8 cellular contexts compared by ENCODE assay signal in genomic region chr11:30488304-30488998, GRCh38.
A peak's percentile ranks its signal among the peaks of the same experiment; 100 is the strongest.
DNase-seq lines count a peak whose midpoint lies in the region; ATAC-seq and TF ChIP-seq lines count a peak whose summit lies in the region.

No MANE protein-coding gene starts in this region.

- peak overlapping the region; percentile 63 for H3K9ac ChIP-seq in endocrine pancreas (ENCODE audit: control insufficient read depth, insufficient read depth, low read length)

- H3K4me3 ChIP-seq in endocrine pancreas (ENCODE audit: control insufficient read depth, insufficient read depth, low read length) (peak overlapping the region; percentile 70), osteoblast (ENCODE audit: insufficient read depth, low read length) (peak overlapping the region; percentile 19), Peyer's patch (peak overlapping the region in 1 of 4 donors; percentile 19)

- ATAC-seq in HG03175 (IDR thresholded peaks at IDR 0.05; ENCODE audit: unreplicated experiment) = no peak

- in situ Hi-C loops in KBM-7 (cut with MboI; ENCODE audit: low pct_unique_long_range_greater_than_20kb, low sequenced_read_pairs) = no loop called here

- H3K4me2 ChIP-seq in osteoblast (ENCODE audit: insufficient read depth, low read length) = no peak overlapping the region

- H3K9me3 ChIP-seq in endocrine pancreas (ENCODE audit: control insufficient read depth, low read length) (no peaks in the 10 kb centered on the region), osteoblast (ENCODE audit: low read depth, low read length) (no peaks in the 10 kb centered on the region), Peyer's patch (no peaks in the 10 kb centered on the region)

- H3K79me2 ChIP-seq in osteoblast (ENCODE audit: insufficient read depth, low read length) = no peaks in the 10 kb centered on the region

- H2AFZ ChIP-seq in osteoblast (ENCODE audit: low read length) = peak overlapping the region; percentile 65

- H3K36me3 ChIP-seq in endocrine pancreas (ENCODE audit: control insufficient read depth, insufficient read depth, low read length) = no peaks in the 10 kb centered on the region
- no peaks in the 10 kb centered on the region for H3K36me3 ChIP-seq in osteoblast (ENCODE audit: insufficient read depth, low read length)
- H3K36me3 ChIP-seq in Peyer's patch = no peaks in the 10 kb centered on the region

- TF ChIP-seq POLR2A in Peyer's patch (IDR thresholded peaks at IDR 0.05) = no peak

- peaks cover 6% of the 10 kb centered on the region for H3K4me1 ChIP-seq in endocrine pancreas (ENCODE audit: control insufficient read depth, insufficient read depth, low read length)
- no peaks in the 10 kb centered on the region for H3K4me1 ChIP-seq in osteoblast (ENCODE audit: insufficient read depth, low read length)
- H3K4me1 ChIP-seq in Peyer's patch = peaks cover 0 to 8% (median 0%) of the 10 kb centered on the region in 4 donors

- H4K20me1 ChIP-seq in osteoblast (ENCODE audit: insufficient read depth, low read length) = no peaks in the 10 kb centered on the region

- TF ChIP-seq CTCF in osteoblast (IDR thresholded peaks at IDR 0.05; ENCODE audit: extremely low read depth, low read depth, low read length) = no peak
- no peak for TF ChIP-seq CTCF in Peyer's patch (IDR thresholded peaks at IDR 0.05)

- H3K27ac ChIP-seq in osteoblast (ENCODE audit: low read depth, low read length) (no peak overlapping the region), Peyer's patch (no peak overlapping the region)

- DNase-seq in Daoy (ENCODE audit: low read depth) (peak; percentile 39), NCI-H226 (peak; percentile 4), osteoblast (ENCODE audit: insufficient read length, low spot score, missing footprints) (peak; percentile 31), AG08396 (ENCODE audit: low spot score) (no peak), Peyer's patch (no peak), KBM-7 (no peak)

- H3K27me3 ChIP-seq in endocrine pancreas (ENCODE audit: control insufficient read depth, insufficient read depth, low read length) (no peaks in the 10 kb centered on the region), osteoblast (ENCODE audit: insufficient read depth, low read length) (no peaks in the 10 kb centered on the region), Peyer's patch (no peaks in the 10 kb centered on the region)

Comparison
In these comparisons a context has a peak if more than half of its experiments do, and no peak if none do; other contexts are left out.
1. DNase-seq: peak in Daoy (single experiment), NCI-H226 (single experiment) and osteoblast (single experiment); none in AG08396 (single experiment), Peyer's patch (0 of 3) and KBM-7 (single experiment).